1 cellular context compared by ENCODE assay signal in genomic region chr4:74042681-74043080, GRCh38.
TF ChIP-seq lines count a peak whose summit lies in the region.

No MANE protein-coding gene starts in this region.

TF ChIP-seq in K562, 482 proteins besides CTCF, POLR2A, EP300 and RAD21:
- 0 out of 2 replicates have a peak, but pooled peaks have one; percentile 4 for TF ChIP-seq SMC3 (conservative IDR thresholded peaks at IDR 0.05; ENCODE audit: insufficient read depth, low read depth, low read length)
- no peak for TF ChIP-seq ZNF644 (tag; IDR thresholded peaks at IDR 0.05; ENCODE audit: low read depth)
- TF ChIP-seq SRSF9 (IDR thresholded peaks at IDR 0.05; ENCODE audit: borderline replicate concordance, low read depth, low read length), result no peak
- no peak for TF ChIP-seq ZNF778 (CRISPR knock-in tag; IDR thresholded peaks at IDR 0.05)
- no peak for TF ChIP-seq PTRF (tag; IDR thresholded peaks at IDR 0.05)
- no peak for TF ChIP-seq ZNF175 (CRISPR knock-in tag; IDR thresholded peaks at IDR 0.05; ENCODE audit: low read depth)
- TF ChIP-seq ZNF134 (CRISPR knock-in tag; conservative IDR thresholded peaks at IDR 0.05), result no peak
- TF ChIP-seq PRDM10 (IDR thresholded peaks at IDR 0.05; ENCODE audit: partially characterized antibody), result no peak
- no peak for TF ChIP-seq ZFX (CRISPR knock-in tag; IDR thresholded peaks at IDR 0.05)
- TF ChIP-seq NRF1 (conservative IDR thresholded peaks at IDR 0.05 in 1 of 2, IDR thresholded peaks at IDR 0.05 in 1 of 2), result no peak
- TF ChIP-seq TAL1 (IDR thresholded peaks at IDR 0.05), result no peak
- no peak for TF ChIP-seq PHB2 (IDR thresholded peaks at IDR 0.05; ENCODE audit: low read depth)
- TF ChIP-seq HDGF (IDR thresholded peaks at IDR 0.05), result no peak
- TF ChIP-seq TEAD4 (IDR thresholded peaks at IDR 0.05; ENCODE audit: low read length), result 0 out of 2 replicates have a peak, but pooled peaks have one; percentile 9
- TF ChIP-seq TEAD4 (CRISPR knock-in tag; IDR thresholded peaks at IDR 0.05; ENCODE audit: borderline replicate concordance), result no peak
- TF ChIP-seq NCOA1 (IDR thresholded peaks at IDR 0.05; ENCODE audit: low read depth), result no peak
- TF ChIP-seq RCOR1 (IDR thresholded peaks at IDR 0.05; ENCODE audit: borderline replicate concordance in 1 of 2, low read depth in 2 of 2, low read length in 2 of 2), result peak in 1 of 2 experiments; percentile 47; a peak in 1 of 4 replicates
- no peak for TF ChIP-seq CREM (IDR thresholded peaks at IDR 0.05; ENCODE audit: low read depth)
- TF ChIP-seq CHD1 (IDR thresholded peaks at IDR 0.05; ENCODE audit: low read length), result no peak
- no peak for TF ChIP-seq KLF16 (IDR thresholded peaks at IDR 0.05)
- no peak for TF ChIP-seq ZZZ3 (IDR thresholded peaks at IDR 0.05)
- no peak for TF ChIP-seq PHB (CRISPR knock-in tag; IDR thresholded peaks at IDR 0.05)
- TF ChIP-seq CTBP1 (IDR thresholded peaks at IDR 0.05; ENCODE audit: borderline replicate concordance), result peak; percentile 56; the same call in 1 of the 2 replicates
- 0 out of 2 replicates have a peak, but pooled peaks have one; percentile 14 for TF ChIP-seq BACH1 (tag; IDR thresholded peaks at IDR 0.05)
- no peak for TF ChIP-seq RFX7 (CRISPR knock-in tag; IDR thresholded peaks at IDR 0.05)
- peak; percentile 49 for TF ChIP-seq ZEB2 (IDR thresholded peaks at IDR 0.05)
- no peak for TF ChIP-seq E4F1 (CRISPR knock-in tag; IDR thresholded peaks at IDR 0.05; ENCODE audit: borderline replicate concordance)
- TF ChIP-seq NFXL1 (CRISPR knock-in tag; IDR thresholded peaks at IDR 0.05), result no peak
- no peak for TF ChIP-seq TRIM24 (IDR thresholded peaks at IDR 0.05)
